ENCODE assay signal across 30 cellular contexts in the genomic region with DNA sequence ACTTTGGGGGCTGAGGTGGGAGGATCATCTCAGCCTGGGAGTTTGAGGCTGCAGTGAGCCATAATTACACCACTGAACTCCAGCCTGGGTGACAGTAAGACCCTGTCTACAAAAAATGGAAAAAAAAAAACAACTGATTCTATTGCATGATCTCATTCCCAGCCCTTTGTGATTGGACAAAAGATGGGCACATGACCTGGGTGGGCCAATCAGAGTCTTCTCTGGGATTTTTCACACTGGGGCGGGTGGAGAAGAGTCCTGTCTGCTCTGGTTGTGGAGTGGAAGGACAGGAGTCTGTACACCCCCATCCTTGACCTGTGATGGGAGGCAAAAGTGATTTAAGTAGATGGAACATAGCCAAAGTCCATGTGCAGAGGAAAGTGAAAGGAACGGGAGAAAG.
"Had no signal": no experiment of that assay in that cellular context is flagged by ENCODE, and none has a peak within 500 bp of the region (broad histone marks: within the 10 kb centered on the region; RNA-seq: fewer than 3 reads in every experiment).

No MANE protein-coding gene starts in this region.

- H3K27ac ChIP-seq: ovary, parathyroid adenoma, psoas muscle, skin epidermis, spleen, suprapubic skin, testis, tibial artery, transverse colon, upper lobe of right lung, uterus had no signal

- DNase-seq: naive thymus-derived CD4-positive, alpha-beta T cell; natural killer cell; occipital lobe; ovary; psoas muscle; right cardiac atrium; spleen; stimulated activated CD4-positive, alpha-beta T cell treated with anti-CD3 and anti-CD28 coated beads, Interleukin-12 subunit alpha, Interleukin-12 subunit beta, amount 100 ng/mL, for 4 hours; stimulated activated CD4-positive, alpha-beta T cell treated with anti-CD3 and anti-CD28 coated beads, Interleukin-1b, Interleukin-23, amount 100 ng/mL, for 48 hours; stimulated activated CD4-positive, alpha-beta T cell treated with anti-CD3 and anti-CD28 coated beads, Interleukin-4, amount 100 ng/mL, for 1 hour; stimulated activated CD4-positive, alpha-beta T cell treated with anti-CD3 and anti-CD28 coated beads, Interleukin-4, amount 100 ng/mL, for 4 hours; stimulated activated CD8-positive, alpha-beta memory T cell treated with anti-CD3 and anti-CD28 coated beads, Interleukin-4, amount 100 ng/mL, for 48 hours; stimulated activated naive CD4-positive, alpha-beta T cell; stimulated activated naive CD8-positive, alpha-beta T cell treated with anti-CD3 and anti-CD28 coated beads, Interleukin-15, amount 100 ng/mL, for 72 hours; stimulated activated naive CD8-positive, alpha-beta T cell treated with anti-CD3 and anti-CD28 coated beads, Interleukin-15, Interleukin-2, amounts not matched to agents 100 U/mL and 50 U/mL, for 24 hours; substantia nigra; testis; tibial artery; transverse colon; upper lobe of right lung; uterus had no signal

- ATAC-seq: naive thymus-derived CD4-positive, alpha-beta T cell; natural killer cell; psoas muscle; right cardiac atrium; sciatic nerve; stimulated activated memory B cell treated with anti-CD40 and anti-IgM and Interleukin-4, amounts not matched to agents 10 μg/mL and 1 μg/mL and 100 μg/mL, for 72 hours; stimulated activated naive CD8-positive, alpha-beta T cell treated with anti-CD3 and anti-CD28 coated beads, Interleukin-15, amount 100 ng/mL, for 72 hours; stimulated activated naive CD8-positive, alpha-beta T cell treated with anti-CD3 and anti-CD28 coated beads, Interleukin-15, Interleukin-2, amounts not matched to agents 100 U/mL and 50 U/mL, for 24 hours; upper lobe of right lung had no signal

- H3K4me3 ChIP-seq: ovary, psoas muscle, skin epidermis, smooth muscle cell, spleen, suprapubic skin, testis, tibial artery, transverse colon, upper lobe of right lung, uterus had no signal

- H3K4me1 Mint-ChIP-seq: naive thymus-derived CD4-positive, alpha-beta T cell; natural killer cell; stimulated activated memory B cell treated with anti-CD40 and anti-IgM and Interleukin-4, amounts not matched to agents 10 μg/mL and 1 μg/mL and 100 μg/mL, for 72 hours; stimulated activated naive CD8-positive, alpha-beta T cell treated with anti-CD3 and anti-CD28 coated beads, Interleukin-15, amount 100 ng/mL, for 72 hours had no signal

- H2AFZ ChIP-seq: parathyroid adenoma had no signal

- H3K4me3 Mint-ChIP-seq: naive thymus-derived CD4-positive, alpha-beta T cell; natural killer cell; nephron; stimulated activated memory B cell treated with anti-CD40 and anti-IgM and Interleukin-4, amounts not matched to agents 10 μg/mL and 1 μg/mL and 100 μg/mL, for 72 hours; stimulated activated naive CD8-positive, alpha-beta T cell treated with anti-CD3 and anti-CD28 coated beads, Interleukin-15, amount 100 ng/mL, for 72 hours; type B pancreatic cell had no signal

- H3K9ac ChIP-seq: parathyroid adenoma had no signal

- H3K9me3 ChIP-seq: ovary, psoas muscle, suprapubic skin, testis, tibial artery, transverse colon, upper lobe of right lung, uterus had no signal

- H3K4me1 ChIP-seq: parathyroid adenoma, psoas muscle, spleen, testis, tibial artery, transverse colon, upper lobe of right lung, uterus had no signal

- H3K27me3 ChIP-seq: ovary, suprapubic skin, testis, tibial artery, transverse colon, upper lobe of right lung, uterus had no signal

- H3K4me2 ChIP-seq: smooth muscle cell had no signal

- H3K9me3 Mint-ChIP-seq: natural killer cell; nephron; stimulated activated naive CD8-positive, alpha-beta T cell treated with anti-CD3 and anti-CD28 coated beads, Interleukin-15, amount 100 ng/mL, for 72 hours had no signal

- H3K36me3 ChIP-seq: ovary, spleen, suprapubic skin, tibial artery, transverse colon, upper lobe of right lung, uterus had no signal

- H3K79me2 ChIP-seq: parathyroid adenoma had no signal

- H3K27ac Mint-ChIP-seq: naive thymus-derived CD4-positive, alpha-beta T cell; natural killer cell; progenitor cell of endocrine pancreas; stimulated activated memory B cell treated with anti-CD40 and anti-IgM and Interleukin-4, amounts not matched to agents 10 μg/mL and 1 μg/mL and 100 μg/mL, for 72 hours; stimulated activated naive CD8-positive, alpha-beta T cell treated with anti-CD3 and anti-CD28 coated beads, Interleukin-15, amount 100 ng/mL, for 72 hours; type B pancreatic cell had no signal

- H3K36me3 Mint-ChIP-seq: natural killer cell; stimulated activated memory B cell treated with anti-CD40 and anti-IgM and Interleukin-4, amounts not matched to agents 10 μg/mL and 1 μg/mL and 100 μg/mL, for 72 hours; type B pancreatic cell had no signal

- H3K27me3 Mint-ChIP-seq: stimulated activated memory B cell treated with anti-CD40 and anti-IgM and Interleukin-4, amounts not matched to agents 10 μg/mL and 1 μg/mL and 100 μg/mL, for 72 hours; stimulated activated naive CD8-positive, alpha-beta T cell treated with anti-CD3 and anti-CD28 coated beads, Interleukin-15, amount 100 ng/mL, for 72 hours; type B pancreatic cell had no signal
